ENCODE assay signal across 1 cellular context in the genomic region with DNA sequence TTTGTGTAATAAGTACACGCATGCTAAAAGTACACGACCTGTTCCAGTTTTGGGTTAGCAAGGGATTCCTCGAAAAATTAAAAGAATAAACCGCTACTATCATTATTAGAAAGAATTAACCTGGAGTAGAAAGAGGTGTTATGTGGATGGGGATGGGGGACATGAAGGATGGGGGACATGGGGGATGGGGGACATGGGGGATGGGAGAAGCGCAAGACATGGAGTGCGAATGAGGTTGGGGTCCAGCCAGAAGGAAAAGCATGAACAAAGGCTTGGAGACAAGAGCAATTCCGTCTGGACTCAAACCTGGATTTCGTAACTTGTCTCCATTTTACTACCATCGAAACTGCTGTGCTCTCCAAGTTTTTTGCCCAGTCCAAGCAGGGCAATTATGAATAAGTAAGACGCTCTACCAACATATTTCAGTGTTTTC.
TF ChIP-seq lines count a peak whose summit lies in the region.

No MANE protein-coding gene starts in this region.

TF ChIP-seq in liver, 16 proteins besides CTCF, POLR2A, EP300 and RAD21 (continued from another document):
- TF ChIP-seq MAX (IDR thresholded peaks at IDR 0.05) = no peak
- no peak for TF ChIP-seq FOXA2 (IDR thresholded peaks at IDR 0.05)
- no peak for TF ChIP-seq GABPA (IDR thresholded peaks at IDR 0.05 in 1 of 2, conservative IDR thresholded peaks at IDR 0.05 in 1 of 2)
